29 cellular contexts compared by ENCODE assay signal in the genomic region with DNA sequence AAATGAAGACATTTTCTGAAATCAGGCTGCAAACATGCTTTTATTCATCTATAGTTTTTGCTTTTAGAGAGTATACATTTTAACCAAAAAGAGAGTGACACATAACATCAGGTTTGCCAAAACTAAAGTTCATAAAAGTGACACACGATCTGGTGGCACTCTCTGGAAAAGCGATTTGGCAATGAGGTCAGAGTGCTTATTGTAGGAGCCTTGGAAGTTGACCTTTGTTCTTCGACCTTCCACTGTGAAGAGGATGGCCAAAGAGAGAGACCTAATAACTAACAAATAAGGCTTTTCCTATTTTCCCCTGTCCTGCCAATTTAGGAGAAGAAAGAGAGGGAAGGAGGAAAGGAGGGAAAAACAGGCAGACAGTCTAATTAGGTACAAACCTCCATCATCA.
"Had no signal": no experiment of that assay in that cellular context is flagged by ENCODE, and none has a peak within 500 bp of the region (broad histone marks: within the 10 kb centered on the region; RNA-seq: fewer than 3 reads in every experiment).

No MANE protein-coding gene starts in this region.

- H3K27me3 ChIP-seq: colonic mucosa, gastrocnemius medialis, heart left ventricle, hepatocyte, testis, tibial artery had no signal

- H3K27me3 Mint-ChIP-seq: progenitor cell of endocrine pancreas; stimulated activated memory B cell treated with anti-CD40 and anti-IgM and Interleukin-4, amounts not matched to agents 10 μg/mL and 1 μg/mL and 100 μg/mL, for 72 hours had no signal

- H2AFZ ChIP-seq: hepatocyte, parathyroid adenoma had no signal

- H3K4me3 ChIP-seq: colonic mucosa, gastrocnemius medialis, heart left ventricle, hepatocyte, left lung, lower lobe of right lung, smooth muscle cell, testis, tibial artery had no signal

- H3K9me3 ChIP-seq: colonic mucosa, gastrocnemius medialis, heart left ventricle, left lung, lower lobe of right lung, neutrophil, testis, tibial artery had no signal

- H3K9me3 Mint-ChIP-seq: dendritic cell treated with granulocyte-macrophage colony-stimulating factor and Interleukin-4, amounts not matched to agents 40 ng/mL and 50 ng/mL, for 4 days; endodermal cell; naive thymus-derived CD8-positive, alpha-beta T cell; stimulated activated memory B cell treated with anti-CD40 and anti-IgM and Interleukin-4, amounts not matched to agents 10 μg/mL and 1 μg/mL and 100 μg/mL, for 72 hours; type B pancreatic cell had no signal

- H3K36me3 Mint-ChIP-seq: naive thymus-derived CD8-positive, alpha-beta T cell; stimulated activated memory B cell treated with anti-CD40 and anti-IgM and Interleukin-4, amounts not matched to agents 10 μg/mL and 1 μg/mL and 100 μg/mL, for 72 hours; type B pancreatic cell had no signal

- H3K27ac Mint-ChIP-seq: dendritic cell treated with granulocyte-macrophage colony-stimulating factor and Interleukin-4, amounts not matched to agents 40 ng/mL and 50 ng/mL, for 4 days; endodermal cell; naive thymus-derived CD8-positive, alpha-beta T cell; progenitor cell of endocrine pancreas; stimulated activated memory B cell treated with anti-CD40 and anti-IgM and Interleukin-4, amounts not matched to agents 10 μg/mL and 1 μg/mL and 100 μg/mL, for 72 hours; type B pancreatic cell had no signal

- FAIRE-seq: urothelium cell line had no signal

- H3K36me3 ChIP-seq: colonic mucosa, gastrocnemius medialis, heart left ventricle, left lung, lower lobe of right lung, neutrophil, tibial artery had no signal

- H3K9ac ChIP-seq: parathyroid adenoma had no signal

- H3K4me2 ChIP-seq: hepatocyte, smooth muscle cell had no signal

- H3K4me1 ChIP-seq: colonic mucosa, gastrocnemius medialis, heart left ventricle, left lung, lower lobe of right lung, parathyroid adenoma, testis, tibial artery had no signal

- H3K27ac ChIP-seq: colonic mucosa, epithelial cell of prostate, gastrocnemius medialis, heart left ventricle, hepatocyte, left lung, lower lobe of right lung, neutrophil, parathyroid adenoma, testis, tibial artery had no signal

- DNase-seq: colonic mucosa; effector CD8-positive, alpha-beta T cell; endodermal cell; foreskin fibroblast; gastrocnemius medialis; heart left ventricle; kidney; left lung; lower lobe of right lung; naive thymus-derived CD8-positive, alpha-beta T cell; stimulated activated CD4-positive, alpha-beta T cell treated with anti-CD3 and anti-CD28 coated beads, Interleukin-12 subunit alpha, Interleukin-12 subunit beta, amount 100 ng/mL, for 4 hours; stimulated activated CD4-positive, alpha-beta T cell treated with anti-CD3 and anti-CD28 coated beads, Interleukin-2, amount 100 ng/mL, for 24 hours; stimulated activated CD4-positive, alpha-beta T cell treated with anti-CD3 and anti-CD28 coated beads, Interleukin-4, amount 100 ng/mL, for 24 hours; stimulated activated naive CD8-positive, alpha-beta T cell treated with anti-CD3 and anti-CD28 coated beads, Interleukin-15, Interleukin-2, amounts not matched to agents 100 U/mL and 50 U/mL, for 24 hours; substantia nigra; testis; tibial artery had no signal

- H3K4me3 Mint-ChIP-seq: dendritic cell treated with granulocyte-macrophage colony-stimulating factor and Interleukin-4, amounts not matched to agents 40 ng/mL and 50 ng/mL, for 4 days; endodermal cell; naive thymus-derived CD8-positive, alpha-beta T cell; stimulated activated memory B cell treated with anti-CD40 and anti-IgM and Interleukin-4, amounts not matched to agents 10 μg/mL and 1 μg/mL and 100 μg/mL, for 72 hours; type B pancreatic cell had no signal

- H3K79me2 ChIP-seq: hepatocyte, parathyroid adenoma had no signal

- ATAC-seq: esophagus mucosa; gastrocnemius medialis; heart left ventricle; left lung; lower lobe of right lung; naive thymus-derived CD8-positive, alpha-beta T cell; sciatic nerve; stimulated activated memory B cell treated with anti-CD40 and anti-IgM and Interleukin-4, amounts not matched to agents 10 μg/mL and 1 μg/mL and 100 μg/mL, for 72 hours; stimulated activated naive CD8-positive, alpha-beta T cell treated with anti-CD3 and anti-CD28 coated beads, Interleukin-15, Interleukin-2, amounts not matched to agents 100 U/mL and 50 U/mL, for 24 hours had no signal
